In genomic region chr5:157142317-157143126, GRCh38 we compare ENCODE assay signal across 1 cellular context.
A peak's percentile ranks its signal among the peaks of the same experiment; 100 is the strongest.
TF ChIP-seq lines count a peak whose summit lies in the region.

A gene with protein sequence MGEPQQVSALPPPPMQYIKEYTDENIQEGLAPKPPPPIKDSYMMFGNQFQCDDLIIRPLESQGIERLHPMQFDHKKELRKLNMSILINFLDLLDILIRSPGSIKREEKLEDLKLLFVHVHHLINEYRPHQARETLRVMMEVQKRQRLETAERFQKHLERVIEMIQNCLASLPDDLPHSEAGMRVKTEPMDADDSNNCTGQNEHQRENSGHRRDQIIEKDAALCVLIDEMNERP (minus strand): TSS chr5:157142865. CDS start chr5:157139431, 3,434 bp downstream.

TF ChIP-seq in K562, 482 proteins besides CTCF, POLR2A, EP300 and RAD21 (continued from another document):
- TF ChIP-seq, protein P1, sequence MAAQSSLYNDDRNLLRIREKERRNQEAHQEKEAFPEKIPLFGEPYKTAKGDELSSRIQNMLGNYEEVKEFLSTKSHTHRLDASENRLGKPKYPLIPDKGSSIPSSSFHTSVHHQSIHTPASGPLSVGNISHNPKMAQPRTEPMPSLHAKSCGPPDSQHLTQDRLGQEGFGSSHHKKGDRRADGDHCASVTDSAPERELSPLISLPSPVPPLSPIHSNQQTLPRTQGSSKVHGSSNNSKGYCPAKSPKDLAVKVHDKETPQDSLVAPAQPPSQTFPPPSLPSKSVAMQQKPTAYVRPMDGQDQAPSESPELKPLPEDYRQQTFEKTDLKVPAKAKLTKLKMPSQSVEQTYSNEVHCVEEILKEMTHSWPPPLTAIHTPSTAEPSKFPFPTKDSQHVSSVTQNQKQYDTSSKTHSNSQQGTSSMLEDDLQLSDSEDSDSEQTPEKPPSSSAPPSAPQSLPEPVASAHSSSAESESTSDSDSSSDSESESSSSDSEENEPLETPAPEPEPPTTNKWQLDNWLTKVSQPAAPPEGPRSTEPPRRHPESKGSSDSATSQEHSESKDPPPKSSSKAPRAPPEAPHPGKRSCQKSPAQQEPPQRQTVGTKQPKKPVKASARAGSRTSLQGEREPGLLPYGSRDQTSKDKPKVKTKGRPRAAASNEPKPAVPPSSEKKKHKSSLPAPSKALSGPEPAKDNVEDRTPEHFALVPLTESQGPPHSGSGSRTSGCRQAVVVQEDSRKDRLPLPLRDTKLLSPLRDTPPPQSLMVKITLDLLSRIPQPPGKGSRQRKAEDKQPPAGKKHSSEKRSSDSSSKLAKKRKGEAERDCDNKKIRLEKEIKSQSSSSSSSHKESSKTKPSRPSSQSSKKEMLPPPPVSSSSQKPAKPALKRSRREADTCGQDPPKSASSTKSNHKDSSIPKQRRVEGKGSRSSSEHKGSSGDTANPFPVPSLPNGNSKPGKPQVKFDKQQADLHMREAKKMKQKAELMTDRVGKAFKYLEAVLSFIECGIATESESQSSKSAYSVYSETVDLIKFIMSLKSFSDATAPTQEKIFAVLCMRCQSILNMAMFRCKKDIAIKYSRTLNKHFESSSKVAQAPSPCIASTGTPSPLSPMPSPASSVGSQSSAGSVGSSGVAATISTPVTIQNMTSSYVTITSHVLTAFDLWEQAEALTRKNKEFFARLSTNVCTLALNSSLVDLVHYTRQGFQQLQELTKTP (IDR thresholded peaks at IDR 0.05; ENCODE audit: low read depth in 1 of 2, partially characterized antibody in 2 of 2) = no peak
- TF ChIP-seq ZFPM2 (CRISPR knock-in tag; IDR thresholded peaks at IDR 0.05) (0 out of 2 replicates have a peak, but pooled peaks have one; percentile 23), ELF2 (CRISPR knock-in tag; IDR thresholded peaks at IDR 0.05) (no peak), HNRNPK (IDR thresholded peaks at IDR 0.05; ENCODE audit: low read depth, low read length, poor library complexity, severe bottlenecking) (no peak), EZH2 (IDR thresholded peaks at IDR 0.05; ENCODE audit: borderline replicate concordance, low read depth, low read length) (no peak), ETS2 (tag; IDR thresholded peaks at IDR 0.05; ENCODE audit: borderline replicate concordance, poor library complexity, severe bottlenecking) (no peak), EGR1 (conservative IDR thresholded peaks at IDR 0.05) (peak; percentile 32), ETV1 (tag; conservative IDR thresholded peaks at IDR 0.05; ENCODE audit: low read depth) (peak; percentile 64; the same call in 1 of the 2 replicates), E2F6 (IDR thresholded peaks at IDR 0.05; ENCODE audit: borderline replicate concordance in 1 of 2, extremely low read depth in 1 of 2, insufficient read depth in 1 of 2, insufficient read length in 1 of 2, low read depth in 1 of 2, low read length in 1 of 2, poor library complexity in 1 of 2, severe bottlenecking in 1 of 2) (peak; percentile 14 to 52), SP1 (CRISPR knock-in tag; IDR thresholded peaks at IDR 0.05) (peak; percentile 78), ZNF23 (CRISPR knock-in tag; IDR thresholded peaks at IDR 0.05) (no peak), ESRRA (IDR thresholded peaks at IDR 0.05; ENCODE audit: borderline replicate concordance, low read depth) (peak; percentile 6; the same call in 1 of the 2 replicates), STAT5B (CRISPR knock-in tag; IDR thresholded peaks at IDR 0.05) (no peak), TAF1 (IDR thresholded peaks at IDR 0.05; ENCODE audit: control insufficient read depth, extremely low read depth, insufficient read depth, low read length, severe bottlenecking) (peak; percentile 76), CBFA2T3 (IDR thresholded peaks at IDR 0.05) (peak; percentile 62), FUS (optimal IDR thresholded peaks at IDR 0.05; ENCODE audit: low read depth, low read length) (no peak), CCNT2 (IDR thresholded peaks at IDR 0.05; ENCODE audit: borderline replicate concordance, extremely low read depth, insufficient read length, low read depth, low read length) (no peak)
- TF ChIP-seq, protein P2, sequence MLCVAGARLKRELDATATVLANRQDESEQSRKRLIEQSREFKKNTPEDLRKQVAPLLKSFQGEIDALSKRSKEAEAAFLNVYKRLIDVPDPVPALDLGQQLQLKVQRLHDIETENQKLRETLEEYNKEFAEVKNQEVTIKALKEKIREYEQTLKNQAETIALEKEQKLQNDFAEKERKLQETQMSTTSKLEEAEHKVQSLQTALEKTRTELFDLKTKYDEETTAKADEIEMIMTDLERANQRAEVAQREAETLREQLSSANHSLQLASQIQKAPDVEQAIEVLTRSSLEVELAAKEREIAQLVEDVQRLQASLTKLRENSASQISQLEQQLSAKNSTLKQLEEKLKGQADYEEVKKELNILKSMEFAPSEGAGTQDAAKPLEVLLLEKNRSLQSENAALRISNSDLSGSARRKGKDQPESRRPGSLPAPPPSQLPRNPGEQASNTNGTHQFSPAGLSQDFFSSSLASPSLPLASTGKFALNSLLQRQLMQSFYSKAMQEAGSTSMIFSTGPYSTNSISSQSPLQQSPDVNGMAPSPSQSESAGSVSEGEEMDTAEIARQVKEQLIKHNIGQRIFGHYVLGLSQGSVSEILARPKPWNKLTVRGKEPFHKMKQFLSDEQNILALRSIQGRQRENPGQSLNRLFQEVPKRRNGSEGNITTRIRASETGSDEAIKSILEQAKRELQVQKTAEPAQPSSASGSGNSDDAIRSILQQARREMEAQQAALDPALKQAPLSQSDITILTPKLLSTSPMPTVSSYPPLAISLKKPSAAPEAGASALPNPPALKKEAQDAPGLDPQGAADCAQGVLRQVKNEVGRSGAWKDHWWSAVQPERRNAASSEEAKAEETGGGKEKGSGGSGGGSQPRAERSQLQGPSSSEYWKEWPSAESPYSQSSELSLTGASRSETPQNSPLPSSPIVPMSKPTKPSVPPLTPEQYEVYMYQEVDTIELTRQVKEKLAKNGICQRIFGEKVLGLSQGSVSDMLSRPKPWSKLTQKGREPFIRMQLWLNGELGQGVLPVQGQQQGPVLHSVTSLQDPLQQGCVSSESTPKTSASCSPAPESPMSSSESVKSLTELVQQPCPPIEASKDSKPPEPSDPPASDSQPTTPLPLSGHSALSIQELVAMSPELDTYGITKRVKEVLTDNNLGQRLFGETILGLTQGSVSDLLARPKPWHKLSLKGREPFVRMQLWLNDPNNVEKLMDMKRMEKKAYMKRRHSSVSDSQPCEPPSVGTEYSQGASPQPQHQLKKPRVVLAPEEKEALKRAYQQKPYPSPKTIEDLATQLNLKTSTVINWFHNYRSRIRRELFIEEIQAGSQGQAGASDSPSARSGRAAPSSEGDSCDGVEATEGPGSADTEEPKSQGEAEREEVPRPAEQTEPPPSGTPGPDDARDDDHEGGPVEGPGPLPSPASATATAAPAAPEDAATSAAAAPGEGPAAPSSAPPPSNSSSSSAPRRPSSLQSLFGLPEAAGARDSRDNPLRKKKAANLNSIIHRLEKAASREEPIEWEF (CRISPR knock-in tag; IDR thresholded peaks at IDR 0.05) = no peak
- TF ChIP-seq, protein P3, sequence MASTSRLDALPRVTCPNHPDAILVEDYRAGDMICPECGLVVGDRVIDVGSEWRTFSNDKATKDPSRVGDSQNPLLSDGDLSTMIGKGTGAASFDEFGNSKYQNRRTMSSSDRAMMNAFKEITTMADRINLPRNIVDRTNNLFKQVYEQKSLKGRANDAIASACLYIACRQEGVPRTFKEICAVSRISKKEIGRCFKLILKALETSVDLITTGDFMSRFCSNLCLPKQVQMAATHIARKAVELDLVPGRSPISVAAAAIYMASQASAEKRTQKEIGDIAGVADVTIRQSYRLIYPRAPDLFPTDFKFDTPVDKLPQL (IDR thresholded peaks at IDR 0.05; ENCODE audit: extremely low read depth, insufficient read length) = peak; percentile 31
- TF ChIP-seq, protein P4, sequence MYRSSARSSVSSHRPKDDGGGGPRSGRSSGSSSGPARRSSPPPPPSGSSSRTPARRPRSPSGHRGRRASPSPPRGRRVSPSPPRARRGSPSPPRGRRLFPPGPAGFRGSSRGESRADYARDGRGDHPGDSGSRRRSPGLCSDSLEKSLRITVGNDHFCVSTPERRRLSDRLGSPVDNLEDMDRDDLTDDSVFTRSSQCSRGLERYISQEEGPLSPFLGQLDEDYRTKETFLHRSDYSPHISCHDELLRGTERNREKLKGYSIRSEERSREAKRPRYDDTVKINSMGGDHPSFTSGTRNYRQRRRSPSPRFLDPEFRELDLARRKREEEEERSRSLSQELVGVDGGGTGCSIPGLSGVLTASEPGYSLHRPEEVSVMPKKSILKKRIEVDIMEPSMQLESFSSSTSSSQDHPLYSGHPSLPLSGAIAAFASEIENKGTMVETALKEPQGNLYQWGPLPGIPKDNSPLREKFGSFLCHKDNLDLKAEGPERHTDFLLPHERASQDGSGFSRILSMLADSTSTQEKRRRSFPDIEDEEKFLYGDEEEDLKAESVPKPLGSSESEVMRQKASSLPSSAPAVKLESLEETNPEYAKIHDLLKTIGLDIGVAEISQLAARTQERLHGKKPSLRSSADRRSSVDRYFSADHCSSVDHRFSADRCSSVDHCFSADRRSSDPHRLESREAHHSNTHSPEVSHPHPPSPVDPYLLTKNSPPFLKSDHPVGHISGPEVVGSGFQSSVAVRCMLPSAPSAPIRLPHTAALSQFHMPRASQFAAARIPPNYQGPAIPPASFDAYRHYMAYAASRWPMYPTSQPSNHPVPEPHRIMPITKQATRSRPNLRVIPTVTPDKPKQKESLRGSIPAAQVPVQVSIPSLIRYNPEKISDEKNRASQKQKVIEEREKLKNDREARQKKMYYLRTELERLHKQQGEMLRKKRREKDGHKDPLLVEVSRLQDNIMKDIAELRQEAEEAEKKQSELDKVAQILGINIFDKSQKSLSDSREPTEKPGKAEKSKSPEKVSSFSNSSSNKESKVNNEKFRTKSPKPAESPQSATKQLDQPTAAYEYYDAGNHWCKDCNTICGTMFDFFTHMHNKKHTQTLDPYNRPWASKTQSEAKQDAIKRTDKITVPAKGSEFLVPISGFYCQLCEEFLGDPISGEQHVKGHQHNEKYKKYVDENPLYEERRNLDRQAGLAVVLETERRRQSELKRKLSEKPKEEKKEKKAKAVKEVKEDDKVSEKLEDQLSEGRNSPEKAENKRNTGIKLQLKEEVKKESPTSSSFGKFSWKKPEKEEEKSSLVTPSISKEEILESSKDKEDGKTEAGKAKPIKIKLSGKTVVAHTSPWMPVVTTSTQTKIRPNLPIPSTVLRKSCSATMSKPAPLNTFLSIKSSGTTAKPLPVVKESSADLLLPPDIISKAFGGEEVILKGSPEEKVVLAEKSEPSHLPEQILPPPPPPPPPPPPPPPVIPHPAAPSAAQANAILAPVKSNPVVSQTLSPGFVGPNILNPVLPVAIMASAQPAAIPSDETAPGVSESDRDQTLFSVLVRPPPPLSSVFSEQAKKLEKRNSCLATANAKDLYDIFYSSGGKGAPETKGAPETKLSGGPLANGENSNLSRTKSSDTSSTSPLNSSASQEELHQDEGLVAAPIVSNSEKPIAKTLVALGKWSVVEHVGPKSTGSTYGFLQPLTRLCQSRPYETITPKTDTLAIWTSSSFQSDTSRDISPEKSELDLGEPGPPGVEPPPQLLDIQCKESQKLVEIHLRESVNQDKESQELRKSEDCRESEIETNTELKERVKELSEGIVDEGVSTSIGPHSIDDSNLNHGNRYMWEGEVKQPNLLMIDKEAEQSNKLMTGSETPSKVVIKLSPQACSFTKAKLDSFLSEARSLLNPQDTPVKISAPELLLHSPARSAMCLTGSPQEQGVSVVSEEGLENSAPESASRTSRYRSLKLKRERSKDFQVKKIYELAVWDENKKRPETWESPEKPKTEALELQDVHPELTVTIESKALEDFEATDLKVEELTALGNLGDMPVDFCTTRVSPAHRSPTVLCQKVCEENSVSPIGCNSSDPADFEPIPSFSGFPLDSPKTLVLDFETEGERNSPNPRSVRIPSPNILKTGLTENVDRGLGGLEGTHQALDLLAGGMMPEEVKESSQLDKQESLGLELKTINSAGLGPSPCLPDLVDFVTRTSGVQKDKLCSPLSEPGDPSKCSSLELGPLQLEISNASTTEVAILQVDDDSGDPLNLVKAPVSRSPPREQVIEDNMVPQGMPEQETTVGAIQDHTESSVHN (IDR thresholded peaks at IDR 0.05; ENCODE audit: borderline replicate concordance in 1 of 2, low read depth in 1 of 2) = no peak
